Comparison of ENCODE assay signal across 17 cellular contexts in the genomic region with DNA sequence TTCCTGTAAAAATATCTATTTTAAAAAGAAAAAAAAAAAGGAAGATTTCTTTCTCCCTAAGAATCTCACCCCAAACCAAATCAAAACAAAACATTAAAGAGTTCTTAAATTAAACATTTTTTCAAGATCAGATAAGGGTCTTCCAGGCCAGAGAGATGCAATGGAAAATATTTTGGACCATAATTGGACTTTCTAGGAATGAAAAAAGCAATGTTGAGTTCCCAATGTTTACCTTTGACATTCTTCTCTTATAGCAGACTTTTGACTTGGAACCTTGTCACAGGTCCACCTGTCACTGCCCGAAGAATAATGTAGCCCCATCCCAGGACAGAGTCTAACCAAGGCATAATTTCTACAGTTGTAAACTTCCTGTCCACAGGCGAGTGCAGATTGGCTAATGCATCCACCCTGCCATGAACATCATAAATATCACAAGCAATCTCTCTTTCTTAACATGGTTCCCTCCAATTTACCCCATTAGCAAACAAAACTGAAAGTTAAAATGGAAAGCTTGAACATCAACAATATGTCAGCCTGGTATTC.
DNase-seq lines count a peak whose midpoint lies in the region; ATAC-seq and TF ChIP-seq lines count a peak whose summit lies in the region.
"Had no signal": no experiment of that assay in that cellular context is flagged by ENCODE, and none has a peak within 500 bp of the region (broad histone marks: within the 10 kb centered on the region; RNA-seq: fewer than 3 reads in every experiment).

No MANE protein-coding gene starts in this region.

- H4K20me1 ChIP-seq in MM.1S (ENCODE audit: insufficient read depth, low read length) (no peaks in the 10 kb centered on the region), fibroblast of lung (ENCODE audit: control insufficient read depth, extremely low read depth, insufficient read depth, low read length) (no peaks in the 10 kb centered on the region)
- H4K20me1 ChIP-seq: BLaER1 had no signal

- H3K36me3 ChIP-seq in MM.1S (replicated peaks; ENCODE audit: insufficient read depth, low read length) (no peaks in the 10 kb centered on the region), fibroblast of lung (ENCODE audit: control insufficient read depth, insufficient read depth, low read length) (no peaks in the 10 kb centered on the region), mucosa of descending colon (ENCODE audit: low read depth) (no peaks in the 10 kb centered on the region)
- H3K36me3 ChIP-seq: BLaER1, HAP-1 had no signal

- DNase-seq in EH (ENCODE audit: low read depth) (peak; percentile 53), MM.1S (no peak), fibroblast of lung (ENCODE audit: low read depth in 2 of 2) (peak; percentile 30 to 33), mucosa of descending colon (no peak)
- no peak for DNase-seq in activated naive CD4-positive, alpha-beta T cell treated with Interleukin-2 at 50 U/mL for 16 hours
- DNase-seq in activated CD4-positive, CD25-positive, alpha-beta regulatory T cell treated with anti-CD3 and anti-CD28 coated beads, Interleukin-2, amount 50 U/mL, for 72 hours = no peak
- DNase-seq in stimulated activated CD4-positive, alpha-beta T cell treated with anti-CD3 and anti-CD28 coated beads, Interleukin-12 subunit alpha, Interleukin-12 subunit beta, amount 100 ng/mL, for 4 hours = no peak
- DNase-seq: 8988T; AML-193; CD8-positive, alpha-beta memory T cell; DND-41; GF-D8; HFFc6 had no signal

- no peak overlapping the region for H3K4me3 ChIP-seq in MM.1S (ENCODE audit: low read length)
- no peak overlapping the region for H3K4me3 ChIP-seq in fibroblast of lung (replicated peaks in 1 of 4; ENCODE audit: control extremely low read depth in 1 of 4, insufficient read depth in 1 of 4, low read depth in 3 of 4, low read length in 4 of 4)
- H3K4me3 ChIP-seq in mucosa of descending colon = no peak overlapping the region
- H3K4me3 ChIP-seq: BLaER1, HAP-1 had no signal

- H3K9me2 ChIP-seq in MM.1S (replicated peaks; ENCODE audit: insufficient read depth, low read length) = no peaks in the 10 kb centered on the region

- ATAC-seq in mucosa of descending colon = peak; percentile 67

- H3K27me3 ChIP-seq in MM.1S (replicated peaks; ENCODE audit: insufficient read depth, low read length) (no peaks in the 10 kb centered on the region), fibroblast of lung (ENCODE audit: control insufficient read depth, insufficient read depth, low read length) (no peaks in the 10 kb centered on the region)
- H3K27me3 ChIP-seq: BLaER1 had no signal

- H3K79me2 ChIP-seq in MM.1S (ENCODE audit: low read length) = no peaks in the 10 kb centered on the region
- no peaks in the 10 kb centered on the region for H3K79me2 ChIP-seq in fibroblast of lung (ENCODE audit: control insufficient read depth, insufficient read depth, low read length)

- no peaks in the 10 kb centered on the region for H3K4me1 ChIP-seq in MM.1S (ENCODE audit: low read length)
- H3K4me1 ChIP-seq in fibroblast of lung (ENCODE audit: control insufficient read depth, extremely low read depth, insufficient read depth, low read length) = peaks cover 19% of the 10 kb centered on the region
- no peaks in the 10 kb centered on the region for H3K4me1 ChIP-seq in mucosa of descending colon (ENCODE audit: low read depth)
- H3K4me1 ChIP-seq: BLaER1, HAP-1 had no signal

- H3K27ac ChIP-seq in MM.1S (ENCODE audit: low read length) = no peak overlapping the region
- H3K27ac ChIP-seq in fibroblast of lung (ENCODE audit: insufficient read depth, low read length) = no peak overlapping the region
- H3K27ac ChIP-seq: BLaER1, HL-60 had no signal

- no peak for TF ChIP-seq CTCF in MM.1S (IDR thresholded peaks at IDR 0.05; ENCODE audit: low read length)
- TF ChIP-seq CTCF in fibroblast of lung (conservative IDR thresholded peaks at IDR 0.05 in 1 of 2, IDR thresholded peaks at IDR 0.05 in 1 of 2; ENCODE audit: low read depth in 1 of 2, low read length in 2 of 2) = no peak
- TF ChIP-seq CTCF in mucosa of descending colon (IDR thresholded peaks at IDR 0.05) = no peak

- H3K4me2 ChIP-seq in MM.1S (ENCODE audit: low read depth, low read length) (no peak overlapping the region), fibroblast of lung (ENCODE audit: extremely low read depth, insufficient read depth, low read length) (no peak overlapping the region)
- H3K4me2 ChIP-seq: BLaER1 had no signal

- intact Hi-C loops in mucosa of descending colon (cut with DNase I, micrococcal nuclease) = no loop called here

- H3K9me3 ChIP-seq in MM.1S (replicated peaks; ENCODE audit: insufficient read depth, low read length) (no peaks in the 10 kb centered on the region), fibroblast of lung (ENCODE audit: control insufficient read depth, insufficient read depth, low read depth, low read length) (no peaks in the 10 kb centered on the region), mucosa of descending colon (no peaks in the 10 kb centered on the region)
- H3K9me3 ChIP-seq: BLaER1, Caco-2, HAP-1 had no signal

- H2AFZ ChIP-seq in MM.1S (ENCODE audit: low read length) (0 out of 2 replicates have a peak overlapping the region, but pooled peaks have one; percentile 24), fibroblast of lung (ENCODE audit: low read length) (no peak overlapping the region)

- H3F3A ChIP-seq in MM.1S (ENCODE audit: insufficient read depth, low read length) = no peaks in the 10 kb centered on the region

- H3K9ac ChIP-seq in MM.1S (ENCODE audit: low read length) = no peak overlapping the region
- no peak overlapping the region for H3K9ac ChIP-seq in fibroblast of lung (ENCODE audit: insufficient read depth, low read length)
- H3K9ac ChIP-seq: BLaER1 had no signal

Comparison
In these comparisons a context has a peak if more than half of its experiments do, and no peak if none do; other contexts are left out.
1. DNase-seq: peak in EH (single experiment) and fibroblast of lung (2 of 2); none in MM.1S (single experiment), mucosa of descending colon (0 of 3), activated naive CD4-positive, alpha-beta T cell treated with Interleukin-2 at 50 U/mL for 16 hours (single experiment), activated CD4-positive, CD25-positive, alpha-beta regulatory T cell treated with anti-CD3 and anti-CD28 coated beads, Interleukin-2, amount 50 U/mL, for 72 hours (single experiment) and stimulated activated CD4-positive, alpha-beta T cell treated with anti-CD3 and anti-CD28 coated beads, Interleukin-12 subunit alpha, Interleukin-12 subunit beta, amount 100 ng/mL, for 4 hours (single experiment).